12 cellular contexts compared by ENCODE assay signal in the genomic region with DNA sequence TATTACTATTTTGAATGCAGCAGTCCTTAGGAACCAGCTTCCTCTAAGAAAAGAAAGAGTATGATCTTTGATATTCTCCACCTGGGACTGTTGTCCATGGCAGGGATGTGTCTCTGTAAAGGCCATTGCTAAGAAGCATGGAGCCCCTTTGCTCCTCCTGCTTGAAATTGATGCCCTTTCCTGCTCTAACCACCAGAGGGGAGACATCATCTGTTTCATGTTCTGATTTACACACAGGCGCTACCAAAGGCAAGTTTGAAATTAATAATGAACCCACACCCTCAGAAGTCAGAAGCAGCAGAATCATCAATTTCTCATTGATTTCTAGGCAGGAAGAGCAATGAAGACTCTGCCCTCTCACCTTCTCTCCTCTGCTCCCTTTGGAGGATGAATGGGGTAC.
A peak's percentile ranks its signal among the peaks of the same experiment; 100 is the strongest.
DNase-seq lines count a peak whose midpoint lies in the region; ATAC-seq, FAIRE-seq and TF ChIP-seq lines count a peak whose summit lies in the region.
"Had no signal": no experiment of that assay in that cellular context is flagged by ENCODE, and none has a peak within 500 bp of the region (broad histone marks: within the 10 kb centered on the region; RNA-seq: fewer than 3 reads in every experiment).

No MANE protein-coding gene starts in this region.

- H3K79me2 ChIP-seq in Karpas-422 (ENCODE audit: low read length) (no peaks in the 10 kb centered on the region), GM12878 (ENCODE audit: control insufficient read depth, insufficient read depth, low read length) (no peaks in the 10 kb centered on the region)

- TF ChIP-seq POLR2A in GM12878 (IDR thresholded peaks at IDR 0.05; ENCODE audit: low read depth, low read length) (no peak), thyroid gland (IDR thresholded peaks at IDR 0.05) (no peak)

- H3K4me1 ChIP-seq in Karpas-422 (ENCODE audit: low read length) (no peaks in the 10 kb centered on the region), GM12878 (ENCODE audit: control insufficient read depth, insufficient read depth, low read length) (no peaks in the 10 kb centered on the region), lower lobe of right lung (no peaks in the 10 kb centered on the region), thyroid gland (no peaks in the 10 kb centered on the region)
- H3K4me1 ChIP-seq: Peyer's patch had no signal

- TF ChIP-seq EP300 in GM12878 (IDR thresholded peaks at IDR 0.05; ENCODE audit: borderline replicate concordance in 1 of 2, control insufficient read depth in 1 of 2, low read depth in 2 of 2, low read length in 2 of 2), result no peak

- H3K27me3 ChIP-seq in Karpas-422 (ENCODE audit: low read length) (no peaks in the 10 kb centered on the region), GM12878 (replicated peaks in 1 of 2; ENCODE audit: control insufficient read depth in 2 of 2, insufficient read depth in 2 of 2, low read length in 1 of 2) (no peaks in the 10 kb centered on the region; a peak in 1 of 4 replicates), lower lobe of right lung (ENCODE audit: low read depth) (no peaks in the 10 kb centered on the region), thyroid gland (no peaks in the 10 kb centered on the region)
- H3K27me3 ChIP-seq: Peyer's patch had no signal

- peak; percentile 38; the same call in 1 of the 2 replicates for TF ChIP-seq RAD21 in GM12878 (IDR thresholded peaks at IDR 0.05; ENCODE audit: insufficient read depth, low read depth, low read length)

- CTCF ChIA-PET in GM12878 (lab: Yijun Ruan, JAX), result no interaction called here

- H4K20me1 ChIP-seq in Karpas-422 (ENCODE audit: insufficient read depth, low read depth, low read length) (no peaks in the 10 kb centered on the region), GM12878 (ENCODE audit: control insufficient read depth, insufficient read depth) (no peaks in the 10 kb centered on the region)

- H3K4me3 ChIP-seq in Karpas-422 (ENCODE audit: low read length), result no peak overlapping the region
- no peak overlapping the region for H3K4me3 ChIP-seq in GM12878
- no peak overlapping the region for H3K4me3 ChIP-seq in lower lobe of right lung
- no peak overlapping the region for H3K4me3 ChIP-seq in thyroid gland (replicated peaks in 1 of 3)
- H3K4me3 ChIP-seq: Peyer's patch had no signal

- SMC1A ChIA-PET in GM12878 (lab: Charles Lee; ENCODE audit: uncharacterized antibody, unreplicated experiment), result no interaction called here

- H3K9me3 ChIP-seq in Karpas-422 (ENCODE audit: low read length) (no peaks in the 10 kb centered on the region), GM12878 (replicated peaks; ENCODE audit: control insufficient read depth, insufficient read depth, low read length) (no peaks in the 10 kb centered on the region), lower lobe of right lung (no peaks in the 10 kb centered on the region), thyroid gland (no peaks in the 10 kb centered on the region)
- H3K9me3 ChIP-seq: Peyer's patch had no signal

- H3K27ac ChIP-seq in Karpas-422 (ENCODE audit: low read length), result no peak overlapping the region
- no peak overlapping the region for H3K27ac ChIP-seq in GM12878 (ENCODE audit: control insufficient read depth, insufficient read depth)
- no peak overlapping the region for H3K27ac ChIP-seq in lower lobe of right lung
- H3K27ac ChIP-seq in thyroid gland, result no peak overlapping the region
- H3K27ac ChIP-seq: Peyer's patch had no signal

- DNase-seq in ELR (ENCODE audit: low read depth) (peak; percentile 1), Karpas-422 (peak; percentile 57), GM12878 (ENCODE audit: low read depth, low spot score) (no peak), lower lobe of right lung (no peak), AG08396 (ENCODE audit: low spot score) (no peak), thyroid gland (no peak), NCI-H2081 treated with DMSO at 0.1 percent for 48 hours (lab: John Stamatoyannopoulos, UW) (no peak)
- DNase-seq: caudate nucleus; Peyer's patch; stimulated activated naive CD4-positive, alpha-beta T cell had no signal

- POLR2A ChIA-PET in GM12878 (lab: Charles Lee), result no interaction called here

- WGBS in GM12878 (ENCODE audit: insufficient coverage, insufficient replicate concordance, low lambda C conversion rate, missing lambda C conversion rate), result 89% methylated on average over 1 of the region's 1 CpG
- WGBS in thyroid gland, 2 donors, result 69 to 81% methylated on average over 1 of the region's 1 CpG

- in situ Hi-C loops in GM12878 (cut with MboI), result no loop called here

- intact Hi-C loops in GM12878 (cut with micrococcal nuclease; ENCODE audit: unreplicated experiment), result loop anchor here (5.0 kb wide), 1 partner anchor 661 kb away; no protein-coding TSS in a partner anchor
- intact Hi-C loops in lower lobe of right lung (cut with DNase I), result no loop called here
- intact Hi-C loops in thyroid gland (cut with DNase I), result no loop called here

- H3K4me2 ChIP-seq in Karpas-422 (ENCODE audit: low read depth, low read length, poor library complexity, severe bottlenecking), result no peak overlapping the region
- H3K4me2 ChIP-seq in GM12878 (ENCODE audit: control insufficient read depth, insufficient read depth), result no peak overlapping the region

- H2AFZ ChIP-seq in Karpas-422 (ENCODE audit: low read length) (no peak overlapping the region), GM12878 (ENCODE audit: control insufficient read depth, low read depth, low read length) (no peak overlapping the region)

- FAIRE-seq in GM12878 (lab: Jason Lieb, UNC), result no peak
- FAIRE-seq: keratinocyte had no signal

- no peak overlapping the region for H3K9ac ChIP-seq in Karpas-422 (ENCODE audit: low read length)
- no peak overlapping the region for H3K9ac ChIP-seq in GM12878 (ENCODE audit: control insufficient read depth, insufficient read depth, low read length)

- ATAC-seq in GM12878 (peak; percentile 55), lower lobe of right lung (no peak), GM18907 (IDR thresholded peaks at IDR 0.05; ENCODE audit: unreplicated experiment) (no peak)

- BruUV-seq in GM12878 (replicated peaks; lab: Mats Ljungman, UMichigan), result no TSS peak

- no peaks in the 10 kb centered on the region for H3K36me3 ChIP-seq in Karpas-422 (ENCODE audit: insufficient read depth, low read length)
- H3K36me3 ChIP-seq in GM12878 (ENCODE audit: control insufficient read depth in 2 of 2, insufficient read depth in 2 of 2, low read length in 1 of 2), result no peaks in the 10 kb centered on the region
- H3K36me3 ChIP-seq in lower lobe of right lung, result no peaks in the 10 kb centered on the region
- no peaks in the 10 kb centered on the region for H3K36me3 ChIP-seq in thyroid gland
- H3K36me3 ChIP-seq: Peyer's patch had no signal

- RAD21 ChIA-PET in GM12878 (lab: Charles Lee; ENCODE audit: unreplicated experiment), result no interaction called here

- no peaks in the 10 kb centered on the region for H3K9me2 ChIP-seq in Karpas-422 (replicated peaks; ENCODE audit: insufficient read depth, low read length)

- TF ChIP-seq CTCF in GM12878 (IDR thresholded peaks at IDR 0.05 in 2 of 3, conservative IDR thresholded peaks at IDR 0.05 in 1 of 3; ENCODE audit: control insufficient read depth in 2 of 3, extremely low read depth in 1 of 3, insufficient read depth in 1 of 3, low read depth in 3 of 3, low read length in 3 of 3) (peak in 2 of 3 experiments; percentile 20 to 37; a peak in 1 of 6 replicates), lower lobe of right lung (IDR thresholded peaks at IDR 0.05) (peak; percentile 28), thyroid gland (IDR thresholded peaks at IDR 0.05) (peak in 3 of 6 experiments; percentile 17 to 38 (median 31))

TF ChIP-seq in GM12878, 131 proteins besides CTCF, POLR2A, EP300 and RAD21:
- TF ChIP-seq ETV6 (conservative IDR thresholded peaks at IDR 0.05 in 1 of 2, IDR thresholded peaks at IDR 0.05 in 1 of 2; ENCODE audit: borderline replicate concordance in 1 of 2, low read depth in 1 of 2) (no peak), SMC3 (IDR thresholded peaks at IDR 0.05; ENCODE audit: borderline replicate concordance, low read length) (peak; percentile 31; the same call in 1 of the 2 replicates)

Comparison
In these comparisons a context has a peak if more than half of its experiments do, and no peak if none do; other contexts are left out.
1. DNase-seq: peak in ELR (single experiment) and Karpas-422 (single experiment); none in GM12878 (single experiment), lower lobe of right lung (single experiment), AG08396 (single experiment), thyroid gland (0 of 2) and NCI-H2081 treated with DMSO at 0.1 percent for 48 hours (single experiment).